ENCODE assay signal across 7 cellular contexts in the genomic region with DNA sequence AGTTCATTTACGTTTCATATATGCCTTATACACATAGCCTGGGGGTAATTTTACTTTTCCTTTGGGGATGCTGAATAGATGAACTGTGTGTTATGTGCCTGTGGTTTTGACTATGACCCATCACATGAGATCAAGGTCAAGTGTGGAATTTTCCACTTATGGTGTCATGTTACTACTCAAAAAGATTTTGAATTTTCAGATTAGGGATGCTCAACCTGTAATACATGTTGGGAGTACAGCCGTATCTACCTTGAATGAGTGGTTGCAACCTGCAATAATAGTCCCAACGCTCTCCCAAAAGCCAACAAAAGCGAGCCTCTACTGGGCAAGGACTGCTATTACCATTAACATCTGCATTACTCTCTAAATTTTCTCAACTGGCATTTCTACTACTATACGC.
A peak's percentile ranks its signal among the peaks of the same experiment; 100 is the strongest.
DNase-seq lines count a peak whose midpoint lies in the region; ATAC-seq, FAIRE-seq and TF ChIP-seq lines count a peak whose summit lies in the region.

No MANE protein-coding gene starts in this region.

- no TSS peak for BruUV-seq in Calu3 (replicated peaks; lab: Mats Ljungman, UMichigan)

- CTCF ChIA-PET in Calu3 (lab: Charles Lee): no interaction called here

- H3K27ac Mint-ChIP-seq in Calu3 (ENCODE audit: unreplicated experiment) (peak overlapping the region; percentile 56), IgD-negative memory B cell (peak overlapping the region in 2 of 3 donors; percentile 2 to 73), nephron progenitor cell (peak overlapping the region; percentile 78)

- peaks cover 11% of the 10 kb centered on the region for H3K36me3 ChIP-seq in bronchial epithelial cell (ENCODE audit: control insufficient read depth, insufficient read depth, low read length)

- intact Hi-C loops in Calu3 (cut with micrococcal nuclease; ENCODE audit: unreplicated experiment): loop anchor here (5.0 kb wide), 1 partner anchor 85 kb away; no protein-coding TSS in a partner anchor

- H3K36me3 Mint-ChIP-seq in Calu3 (ENCODE audit: insufficient read depth, unreplicated experiment): peaks cover 87% of the 10 kb centered on the region
- H3K36me3 Mint-ChIP-seq in IgD-negative memory B cell: peaks cover 5% of the 10 kb centered on the region
- H3K36me3 Mint-ChIP-seq in nephron progenitor cell (ENCODE audit: low read depth): peaks cover 82% of the 10 kb centered on the region

- H3K4me1 Mint-ChIP-seq in Calu3 (ENCODE audit: low read depth, unreplicated experiment) (peaks cover 64% of the 10 kb centered on the region), IgD-negative memory B cell (peaks cover 12 to 29% (median 22%) of the 10 kb centered on the region in 3 donors), nephron progenitor cell (peaks cover 19% of the 10 kb centered on the region)

- H3K4me3 Mint-ChIP-seq in Calu3 (ENCODE audit: low read depth, unreplicated experiment) (peak overlapping the region; percentile 52), IgD-negative memory B cell (no peak overlapping the region), nephron progenitor cell (no peak overlapping the region)

- no peaks in the 10 kb centered on the region for H3K27me3 ChIP-seq in bronchial epithelial cell (ENCODE audit: control insufficient read depth, insufficient read depth, low read length)

- no peak for DNase-seq in Calu3
- peak; percentile 12 for DNase-seq in bronchial epithelial cell (ENCODE audit: low read depth)
- no peak for DNase-seq in nephron progenitor cell
- no peak for DNase-seq in COLO668 (lab: John Stamatoyannopoulos, UW; ENCODE audit: unreplicated experiment)

- ATAC-seq in HG02938 (IDR thresholded peaks at IDR 0.05; ENCODE audit: unreplicated experiment) (no peak), GM21381 (IDR thresholded peaks at IDR 0.05; ENCODE audit: unreplicated experiment) (no peak)

- H3K4me3 ChIP-seq in bronchial epithelial cell (ENCODE audit: low read depth, low read length): no peak overlapping the region

- H3K9me3 Mint-ChIP-seq in Calu3 (ENCODE audit: low read depth, unreplicated experiment) (no peaks in the 10 kb centered on the region), IgD-negative memory B cell (no peaks in the 10 kb centered on the region), nephron progenitor cell (no peaks in the 10 kb centered on the region)

- no peak for FAIRE-seq in bronchial epithelial cell (lab: Jason Lieb, UNC)

- TF ChIP-seq CTCF in Calu3 (IDR thresholded peaks at IDR 0.05; ENCODE audit: unreplicated experiment) (peak; percentile 33), bronchial epithelial cell (IDR thresholded peaks at IDR 0.05; ENCODE audit: insufficient read depth, low read length, severe bottlenecking) (peak; percentile 21), nephron progenitor cell (IDR thresholded peaks at IDR 0.05) (no peak)

- no peaks in the 10 kb centered on the region for H3K27me3 Mint-ChIP-seq in Calu3 (ENCODE audit: unreplicated experiment)
- H3K27me3 Mint-ChIP-seq in IgD-negative memory B cell: no peaks in the 10 kb centered on the region
- H3K27me3 Mint-ChIP-seq in nephron progenitor cell (ENCODE audit: low read depth, poor library complexity): no peaks in the 10 kb centered on the region
